ENCODE assay signal across 8 cellular contexts in the genomic region with DNA sequence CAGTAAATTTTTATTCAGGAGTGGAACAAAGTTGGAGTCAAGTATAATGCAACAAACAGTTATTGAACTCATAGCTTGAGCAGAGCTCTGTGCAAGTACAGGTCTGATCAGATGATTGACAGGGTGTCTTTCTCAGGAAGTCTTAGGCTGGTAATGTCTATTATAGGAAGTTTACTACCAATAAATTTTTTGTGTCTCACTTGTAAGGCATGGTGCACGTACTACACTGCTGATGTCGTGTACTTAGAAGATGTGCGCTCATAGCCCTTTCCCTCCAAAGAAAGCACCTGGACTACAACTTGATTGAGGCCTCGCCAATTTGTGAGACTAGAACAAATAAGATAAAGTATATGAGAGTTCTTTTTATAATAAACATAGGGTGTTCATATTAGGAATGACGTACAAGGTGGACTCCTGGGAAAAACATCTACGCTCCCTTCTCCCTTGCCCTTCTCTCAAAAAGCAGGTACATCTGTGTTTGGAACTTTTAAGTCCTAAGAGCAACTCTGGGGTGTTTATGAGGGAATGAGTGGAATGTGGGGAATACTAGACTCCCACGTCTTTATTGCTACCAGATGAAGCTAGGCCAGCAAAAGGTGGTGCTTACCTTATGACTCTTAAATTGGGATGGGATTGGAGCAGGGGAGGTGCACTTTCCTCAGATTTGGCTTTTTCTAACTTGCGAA. TPM values are rescaled to one million over a fixed set of nuclear protein-coding genes. Genes with fewer than 3 reads are reported as not detected.
DNase-seq lines count a peak whose midpoint lies in the region; ATAC-seq and TF ChIP-seq lines count a peak whose summit lies in the region.

No MANE protein-coding gene starts in this region.

- H3K27me3 ChIP-seq in H7 (ENCODE audit: control insufficient read depth, insufficient read depth, low read length) (no peaks in the 10 kb centered on the region), SJSA1 (replicated peaks) (no peaks in the 10 kb centered on the region), sigmoid colon (no peaks in the 10 kb centered on the region)

- no peak for TF ChIP-seq CTCF in fibroblast of mammary gland (conservative IDR thresholded peaks at IDR 0.05; ENCODE audit: control insufficient read depth, insufficient read depth, low read depth, low read length)
- TF ChIP-seq CTCF in sigmoid colon (IDR thresholded peaks at IDR 0.05) = no peak
- TF ChIP-seq CTCF in GM20000 (IDR thresholded peaks at IDR 0.05; ENCODE audit: extremely low read depth, missing control alignments) = no peak

- 28 to 71% methylated on average over 8 of the region's 8 CpGs for WGBS in sigmoid colon, 2 donors

- intact Hi-C loops in sigmoid colon (cut with DNase I) = no loop called here

- no peak for TF ChIP-seq POLR2A in sigmoid colon (IDR thresholded peaks at IDR 0.05)

- H3K4me1 ChIP-seq in SJSA1 (replicated peaks) (peaks cover 15% of the 10 kb centered on the region), sigmoid colon (peaks cover 0 to 45% (median 43%) of the 10 kb centered on the region in 4 donors)

- peaks cover 23% of the 10 kb centered on the region for H3K36me3 ChIP-seq in H7 (replicated peaks; ENCODE audit: control insufficient read depth, insufficient read depth, low read length)
- H3K36me3 ChIP-seq in SJSA1 = peaks cover 56% of the 10 kb centered on the region
- peaks cover 0 to 52% (median 8%) of the 10 kb centered on the region in 4 donors for H3K36me3 ChIP-seq in sigmoid colon

- H3K27ac ChIP-seq in SJSA1 (no peak overlapping the region), sigmoid colon (peak overlapping the region in 3 of 4 donors; percentile 83 to 95 (median 93))

- TF ChIP-seq EP300 in sigmoid colon (IDR thresholded peaks at IDR 0.05) = no peak

- H3K9me3 ChIP-seq in SJSA1 (replicated peaks) = no peaks in the 10 kb centered on the region
- no peaks in the 10 kb centered on the region for H3K9me3 ChIP-seq in sigmoid colon

- ATAC-seq in GM19452 (IDR thresholded peaks at IDR 0.05; ENCODE audit: unreplicated experiment) = no peak

- no peak for DNase-seq in H7
- no peak for DNase-seq in SJSA1 (ENCODE audit: low read depth in 1 of 2, low spot score in 2 of 2)
- no peak for DNase-seq in fibroblast of mammary gland (ENCODE audit: low read depth)
- DNase-seq in sigmoid colon = no peak
- no peak for DNase-seq in NOMO-1 treated with dmso at 0.1 percent for 144 hours (lab: John Stamatoyannopoulos, UW; ENCODE audit: unreplicated experiment)
- no peak for DNase-seq in NCI-H446 treated with DMSO at 0.1 percent for 48 hours (lab: John Stamatoyannopoulos, UW)
- DNase-seq in GM20000 (ENCODE audit: low spot score) = no peak

- H3K4me3 ChIP-seq in H7 (ENCODE audit: insufficient read depth, low read depth, low read length) (peak overlapping the region; percentile 99), SJSA1 (peak overlapping the region; percentile 72), fibroblast of mammary gland (ENCODE audit: control insufficient read depth, low read depth, low read length) (peak overlapping the region; percentile 95), sigmoid colon (peak overlapping the region; percentile 67 to 92 (median 77))

RNA-seq across cellular contexts. Expression of a gene that starts 1.5 kb away (rescaled TPM):
- 23.7 and 24.9 TPM in 2 replicates for total RNA-seq in H7 (2014; rRNA removed; shearing (Covaris generic))
- total RNA-seq in SJSA1 (2014; rRNA removed; shearing (Covaris generic)) = 40.0 and 65.0 TPM in 2 replicates
- total RNA-seq in sigmoid colon = 10 to 100 TPM; 17.4 to 21.7 (median 18.5) TPM
- polyA plus RNA-seq in sigmoid colon = 10 to 100 TPM; 18.5 to 28.2 (median 26.4) TPM

RNA-seq across cellular contexts. Expression of a gene that starts 1.6 kb away (rescaled TPM):
- 7.4 and 15.8 TPM in 2 replicates for total RNA-seq in H7 (2014; rRNA removed; shearing (Covaris generic))
- 20.5 and 28.6 TPM in 2 replicates for total RNA-seq in SJSA1 (2014; rRNA removed; shearing (Covaris generic))
- total RNA-seq in sigmoid colon = 10 to 100 TPM; 14.0 to 20.5 (median 16.0) TPM
- polyA plus RNA-seq in sigmoid colon = 10 to 100 TPM in 1 of 3 donors, 1 to 10 TPM in 2; 7.2 to 11.3 (median 8.0) TPM
